ENCODE assay signal across 1 cellular context in genomic region chr13:23159587-23160240, GRCh38.
A peak's percentile ranks its signal among the peaks of the same experiment; 100 is the strongest.
TF ChIP-seq lines count a peak whose summit lies in the region.

No MANE protein-coding gene starts in this region.

TF ChIP-seq in H1, 55 proteins besides CTCF, POLR2A, EP300 and RAD21:
- TF ChIP-seq GABPA (IDR thresholded peaks at IDR 0.05; ENCODE audit: borderline replicate concordance, insufficient read depth, low read length) (no peak), SIN3A (conservative IDR thresholded peaks at IDR 0.05 in 1 of 2, IDR thresholded peaks at IDR 0.05 in 1 of 2; ENCODE audit: low read depth in 1 of 2, low read length in 2 of 2) (0 out of 4 replicates have a peak, but pooled peaks have one; percentile 21 to 53), SUZ12 (IDR thresholded peaks at IDR 0.05; ENCODE audit: low read length) (0 out of 2 replicates have a peak, but pooled peaks have one; percentile 59), HDAC2 (IDR thresholded peaks at IDR 0.05; ENCODE audit: borderline replicate concordance in 1 of 2, low read depth in 2 of 2, low read length in 2 of 2) (0 out of 4 replicates have a peak, but pooled peaks of 1 of the 2 experiments have one; percentile 14), EZH2 (IDR thresholded peaks at IDR 0.05; ENCODE audit: low read depth, low read length, severe bottlenecking) (peak; percentile 58), KDM4A (IDR thresholded peaks at IDR 0.05; ENCODE audit: low read depth, low read length, severe bottlenecking) (peak; percentile 97)
